Comparison of ENCODE assay signal across 23 cellular contexts in the genomic region with DNA sequence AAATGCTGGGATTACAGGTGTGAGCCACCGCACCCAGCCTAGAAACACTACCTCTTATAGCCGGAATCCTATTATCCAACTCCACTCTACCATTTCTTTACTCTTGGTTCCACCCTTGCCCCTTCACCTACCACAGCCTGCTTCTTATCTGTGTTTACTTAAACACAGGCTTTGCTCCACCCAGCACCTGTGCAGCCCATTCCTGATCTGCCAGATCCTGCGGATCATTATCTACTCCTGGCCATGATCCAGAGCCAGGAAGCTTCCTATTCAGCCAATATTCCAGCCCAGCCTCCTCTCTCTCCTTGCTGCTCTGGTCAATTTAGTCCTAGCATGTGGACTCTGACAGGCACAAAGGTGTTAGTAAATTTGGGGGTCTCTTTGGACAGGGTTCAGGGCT.
DNase-seq lines count a peak whose midpoint lies in the region; ATAC-seq and TF ChIP-seq lines count a peak whose summit lies in the region.
"Had no signal": no experiment of that assay in that cellular context is flagged by ENCODE, and none has a peak within 500 bp of the region (broad histone marks: within the 10 kb centered on the region; RNA-seq: fewer than 3 reads in every experiment).

No MANE protein-coding gene starts in this region.

- ATAC-seq in mucosa of descending colon: peak; percentile 94
- ATAC-seq in T-helper 17 cell: no peak
- ATAC-seq: activated CD8-positive, alpha-beta T cell treated with anti-CD3 and anti-CD28 coated beads for 36 hours; activated T-cell treated with anti-CD3 and anti-CD28 coated beads, Interleukin-2, amount 50 U/mL, for 72 hours; gastrocnemius medialis; GM23338; stimulated activated memory B cell treated with anti-CD40 and anti-IgM and Interleukin-4, amounts not matched to agents 10 μg/mL and 1 μg/mL and 100 μg/mL, for 72 hours had no signal

- CTCF ChIA-PET in Calu3 (lab: Charles Lee): no interaction called here

- no peak for TF ChIP-seq POLR2A in Peyer's patch (IDR thresholded peaks at IDR 0.05)

- H3K36me3 ChIP-seq in Peyer's patch (no peaks in the 10 kb centered on the region), mucosa of descending colon (ENCODE audit: low read depth) (no peaks in the 10 kb centered on the region)
- H3K36me3 ChIP-seq: gastrocnemius medialis, lower lobe of right lung, thyroid gland had no signal

- BruUV-seq in Calu3 (replicated peaks; lab: Mats Ljungman, UMichigan): no TSS peak

- peak overlapping the region; percentile 10 for H3K27ac Mint-ChIP-seq in Calu3 (ENCODE audit: unreplicated experiment)
- H3K27ac Mint-ChIP-seq in T-helper 17 cell: no peak overlapping the region
- H3K27ac Mint-ChIP-seq: activated CD8-positive, alpha-beta T cell treated with anti-CD3 and anti-CD28 coated beads for 36 hours; activated naive CD8-positive, alpha-beta T cell treated with anti-CD3 and anti-CD28 coated beads for 36 hours; activated T-cell treated with anti-CD3 and anti-CD28 coated beads, Interleukin-2, amount 50 U/mL, for 72 hours; dendritic cell treated with granulocyte-macrophage colony-stimulating factor and Interleukin-4, amounts not matched to agents 40 ng/mL and 50 ng/mL, for 4 days; GM23338; naive B cell; stimulated activated memory B cell treated with anti-CD40 and anti-IgM and Interleukin-4, amounts not matched to agents 10 μg/mL and 1 μg/mL and 100 μg/mL, for 72 hours had no signal

- no peaks in the 10 kb centered on the region for H3K9me3 ChIP-seq in Peyer's patch
- no peaks in the 10 kb centered on the region for H3K9me3 ChIP-seq in mucosa of descending colon
- H3K9me3 ChIP-seq in T-helper 17 cell (ENCODE audit: control insufficient read depth, low read length, poor library complexity, severe bottlenecking): no peaks in the 10 kb centered on the region
- H3K9me3 ChIP-seq: gastrocnemius medialis, lower lobe of right lung, thyroid gland had no signal

- H3K27me3 ChIP-seq in Peyer's patch: no peaks in the 10 kb centered on the region
- H3K27me3 ChIP-seq: gastrocnemius medialis, thyroid gland had no signal

- TF ChIP-seq CTCF in Calu3 (IDR thresholded peaks at IDR 0.05; ENCODE audit: unreplicated experiment) (no peak), LNCaP clone FGC (IDR thresholded peaks at IDR 0.05; ENCODE audit: control insufficient read depth, extremely low read depth, insufficient read depth) (no peak), Peyer's patch (IDR thresholded peaks at IDR 0.05) (no peak), mucosa of descending colon (IDR thresholded peaks at IDR 0.05) (no peak)

- intact Hi-C loops in Calu3 (cut with micrococcal nuclease; ENCODE audit: unreplicated experiment) (no loop called here), mucosa of descending colon (cut with DNase I, micrococcal nuclease) (no loop called here)

- peaks cover 18% of the 10 kb centered on the region for H3K4me1 Mint-ChIP-seq in Calu3 (ENCODE audit: low read depth, unreplicated experiment)
- peaks cover 6% of the 10 kb centered on the region for H3K4me1 Mint-ChIP-seq in T-helper 17 cell
- H3K4me1 Mint-ChIP-seq: brain; GM23338; naive B cell; stimulated activated memory B cell treated with anti-CD40 and anti-IgM and Interleukin-4, amounts not matched to agents 10 μg/mL and 1 μg/mL and 100 μg/mL, for 72 hours had no signal

- H3K4me3 Mint-ChIP-seq in Calu3 (ENCODE audit: low read depth, unreplicated experiment): peak overlapping the region; percentile 12
- H3K4me3 Mint-ChIP-seq in T-helper 17 cell: no peak overlapping the region
- H3K4me3 Mint-ChIP-seq: activated CD8-positive, alpha-beta T cell treated with anti-CD3 and anti-CD28 coated beads for 36 hours; activated naive CD8-positive, alpha-beta T cell treated with anti-CD3 and anti-CD28 coated beads for 36 hours; activated T-cell treated with anti-CD3 and anti-CD28 coated beads, Interleukin-2, amount 50 U/mL, for 72 hours; brain; dendritic cell treated with granulocyte-macrophage colony-stimulating factor and Interleukin-4, amounts not matched to agents 40 ng/mL and 50 ng/mL, for 4 days; GM23338; stimulated activated memory B cell treated with anti-CD40 and anti-IgM and Interleukin-4, amounts not matched to agents 10 μg/mL and 1 μg/mL and 100 μg/mL, for 72 hours had no signal

- H3K4me1 ChIP-seq in Peyer's patch (peaks cover 0 to 18% (median 2%) of the 10 kb centered on the region in 4 donors), mucosa of descending colon (ENCODE audit: low read depth) (peaks cover 3% of the 10 kb centered on the region)
- H3K4me1 ChIP-seq: gastrocnemius medialis, lower lobe of right lung, thyroid gland had no signal

- H3K27me3 Mint-ChIP-seq in Calu3 (ENCODE audit: unreplicated experiment) (no peaks in the 10 kb centered on the region), T-helper 17 cell (peaks cover 5% of the 10 kb centered on the region)

- DNase-seq in Calu3 (peak; percentile 67), LNCaP clone FGC (ENCODE audit: low read depth) (peak; percentile 92), Peyer's patch (peak in 2 of 3 donors; percentile 76 to 87), mucosa of descending colon (peak; percentile 80 to 93 (median 83)), T-helper 17 cell (no peak), cortex of kidney (lab: John Stamatoyannopoulos, UW) (no peak)
- DNase-seq in stimulated activated CD4-positive, alpha-beta T cell treated with anti-CD3 and anti-CD28 coated beads, Interleukin-4, amount 100 ng/mL, for 4 hours: no peak
- DNase-seq in stimulated activated CD4-positive, alpha-beta T cell treated with anti-CD3 and anti-CD28 coated beads, Interleukin-15, amount 100 ng/mL, for 24 hours: no peak
- DNase-seq: activated CD8-positive, alpha-beta T cell treated with anti-CD3 and anti-CD28 coated beads for 36 hours; activated naive CD8-positive, alpha-beta T cell treated with anti-CD3 and anti-CD28 coated beads for 36 hours; activated T-cell treated with anti-CD3 and anti-CD28 coated beads, Interleukin-2, amount 50 U/mL, for 72 hours; AML-193; gastrocnemius medialis; lower lobe of right lung; naive B cell; NCI-H1092; NCI-H524 treated with DMSO at 0.1 percent for 48 hours; posterior cingulate gyrus; thyroid gland had no signal

- no peaks in the 10 kb centered on the region for H3K36me3 Mint-ChIP-seq in Calu3 (ENCODE audit: insufficient read depth, unreplicated experiment)
- H3K36me3 Mint-ChIP-seq in T-helper 17 cell (ENCODE audit: low read depth): no peaks in the 10 kb centered on the region
- H3K36me3 Mint-ChIP-seq: activated naive CD8-positive, alpha-beta T cell treated with anti-CD3 and anti-CD28 coated beads for 36 hours; brain; naive B cell; stimulated activated memory B cell treated with anti-CD40 and anti-IgM and Interleukin-4, amounts not matched to agents 10 μg/mL and 1 μg/mL and 100 μg/mL, for 72 hours had no signal

- H3K27ac ChIP-seq in Peyer's patch: peak overlapping the region in 3 of 4 donors; percentile 67 to 87 (median 86)
- H3K27ac ChIP-seq: gastrocnemius medialis, lower lobe of right lung, thyroid gland had no signal

- H3K9me3 Mint-ChIP-seq in Calu3 (ENCODE audit: low read depth, unreplicated experiment): no peaks in the 10 kb centered on the region
- H3K9me3 Mint-ChIP-seq: activated CD8-positive, alpha-beta T cell treated with anti-CD3 and anti-CD28 coated beads for 36 hours; activated naive CD8-positive, alpha-beta T cell treated with anti-CD3 and anti-CD28 coated beads for 36 hours; activated T-cell treated with anti-CD3 and anti-CD28 coated beads, Interleukin-2, amount 50 U/mL, for 72 hours; brain; dendritic cell treated with granulocyte-macrophage colony-stimulating factor and Interleukin-4, amounts not matched to agents 40 ng/mL and 50 ng/mL, for 4 days; GM23338; stimulated activated memory B cell treated with anti-CD40 and anti-IgM and Interleukin-4, amounts not matched to agents 10 μg/mL and 1 μg/mL and 100 μg/mL, for 72 hours had no signal

- no peak overlapping the region for H3K4me3 ChIP-seq in LNCaP clone FGC (ENCODE audit: low read depth, low read length)
- no peak overlapping the region for H3K4me3 ChIP-seq in Peyer's patch
- no peak overlapping the region for H3K4me3 ChIP-seq in mucosa of descending colon
- H3K4me3 ChIP-seq: gastrocnemius medialis, GM23338, lower lobe of right lung, thyroid gland had no signal

Comparison
In these comparisons a context has a peak if more than half of its experiments do, and no peak if none do; other contexts are left out.
1. DNase-seq: peak in Calu3 (single experiment), LNCaP clone FGC (single experiment), Peyer's patch (2 of 3) and mucosa of descending colon (3 of 3); none in stimulated activated CD4-positive, alpha-beta T cell treated with anti-CD3 and anti-CD28 coated beads, Interleukin-4, amount 100 ng/mL, for 4 hours (0 of 2), T-helper 17 cell (0 of 3), cortex of kidney (single experiment) and stimulated activated CD4-positive, alpha-beta T cell treated with anti-CD3 and anti-CD28 coated beads, Interleukin-15, amount 100 ng/mL, for 24 hours (single experiment).